In genomic region chr21:42319368-42319767, GRCh38 we compare ENCODE assay signal across 15 cellular contexts. TPM values are rescaled to one million over a fixed set of nuclear protein-coding genes. Genes with fewer than 3 reads are reported as not detected.
DNase-seq lines count a peak whose midpoint lies in the region; ATAC-seq and TF ChIP-seq lines count a peak whose summit lies in the region.
"Had no signal": no experiment of that assay in that cellular context is flagged by ENCODE, and none has a peak within 500 bp of the region (broad histone marks: within the 10 kb centered on the region; RNA-seq: fewer than 3 reads in every experiment).

No MANE protein-coding gene starts in this region.

- 41 to 60% (median 49%) methylated on average over 10 of the region's 10 CpGs for WGBS in heart left ventricle, 4 donors
- WGBS in upper lobe of left lung, 2 donors: 24 to 64% methylated on average over 9 to 10 of the region's 10 CpGs

- peaks cover 47% of the 10 kb centered on the region for H3K27me3 Mint-ChIP-seq in T-helper 17 cell

- H3K27ac Mint-ChIP-seq in T-helper 17 cell: no peak overlapping the region
- H3K27ac Mint-ChIP-seq: nephron had no signal

- H3K4me3 Mint-ChIP-seq in T-helper 17 cell: no peak overlapping the region
- H3K4me3 Mint-ChIP-seq: nephron had no signal

- H3K4me3 ChIP-seq in heart left ventricle (no peak overlapping the region), upper lobe of left lung (no peak overlapping the region)

- H3K27me3 ChIP-seq in heart left ventricle: peaks cover 0 to 8% (median 0%) of the 10 kb centered on the region in 9 donors
- H3K27me3 ChIP-seq in upper lobe of left lung: no peaks in the 10 kb centered on the region

- TF ChIP-seq CTCF in heart left ventricle (IDR thresholded peaks at IDR 0.05) (no peak), upper lobe of left lung (IDR thresholded peaks at IDR 0.05) (no peak)

- DNase-seq in heart left ventricle (no peak), Right ventricle myocardium superior (no peak), OCI-M1 (lab: John Stamatoyannopoulos, UW) (peak; percentile 19), upper lobe of left lung (peak; percentile 44 to 61), T-helper 17 cell (no peak), NCI-H82 treated with DMSO at 0.1 percent for 48 hours (lab: John Stamatoyannopoulos, UW; ENCODE audit: unreplicated experiment) (no peak), NCI-H2029 (lab: John Stamatoyannopoulos, UW) (no peak)
- DNase-seq: activated naive CD4-positive, alpha-beta T cell treated with anti-CD3 and anti-CD28 coated beads, Interleukin-2, amount 50 U/mL, for 16 hours; NCI-H2081 had no signal

- no peak overlapping the region for H3K27ac ChIP-seq in heart left ventricle
- peak overlapping the region in 1 of 4 donors; percentile 44 for H3K27ac ChIP-seq in upper lobe of left lung

- intact Hi-C loops in heart left ventricle (cut with DNase I) (loop anchor here in 3 of 10 donors (10.0 kb wide), 1 partner anchor 125 kb away; no protein-coding TSS in a partner anchor), Right ventricle myocardium superior (cut with DNase I) (no loop called here)

- peaks cover 0 to 10% (median 0%) of the 10 kb centered on the region in 12 donors for H3K4me1 ChIP-seq in heart left ventricle
- peaks cover 0 to 16% (median 6%) of the 10 kb centered on the region in 4 donors for H3K4me1 ChIP-seq in upper lobe of left lung

- H3K36me3 ChIP-seq in heart left ventricle (no peaks in the 10 kb centered on the region), upper lobe of left lung (no peaks in the 10 kb centered on the region)

- TF ChIP-seq EP300 in upper lobe of left lung (IDR thresholded peaks at IDR 0.05): no peak

- TF ChIP-seq POLR2A in heart left ventricle (IDR thresholded peaks at IDR 0.05) (no peak), upper lobe of left lung (IDR thresholded peaks at IDR 0.05) (no peak)

- H3K9me3 ChIP-seq in heart left ventricle: no peaks in the 10 kb centered on the region
- no peaks in the 10 kb centered on the region for H3K9me3 ChIP-seq in upper lobe of left lung
- no peaks in the 10 kb centered on the region for H3K9me3 ChIP-seq in T-helper 17 cell (ENCODE audit: control insufficient read depth, low read length, poor library complexity, severe bottlenecking)

- ATAC-seq in heart left ventricle (peak in 3 of 4 donors; percentile 37 to 56 (median 41)), Right ventricle myocardium superior (ENCODE audit: poor library complexity) (no peak), esophagus mucosa (peak; percentile 22), upper lobe of left lung (ENCODE audit: low FRiP score in 2 of 2) (peak; percentile 52 to 69), T-helper 17 cell (no peak)
- ATAC-seq: activated CD4-positive, CD25-positive, alpha-beta regulatory T cell treated with anti-CD3 and anti-CD28 coated beads, Interleukin-2, amount 50 U/mL, for 24 hours had no signal

- H3K4me1 Mint-ChIP-seq in T-helper 17 cell: peaks cover 5% of the 10 kb centered on the region

- peaks cover 5% of the 10 kb centered on the region for H3K36me3 Mint-ChIP-seq in T-helper 17 cell (ENCODE audit: low read depth)

RNA-seq across cellular contexts. Expression of gene TFF3, which starts 4.2 kb away (rescaled TPM):
- 10 to 100 TPM in 1 of 9 donors, 1 to 10 TPM in 6, under 1 TPM in 2; 0.75 to 10.8 (median 2.8) TPM for total RNA-seq in heart left ventricle
- 1 to 10 TPM; 3.0 to 3.5 TPM for polyA plus RNA-seq in heart left ventricle
- 1.00 TPM for total RNA-seq in Right ventricle myocardium superior
- total RNA-seq in esophagus mucosa: 2.3 TPM
- total RNA-seq in upper lobe of left lung: 10 to 100 TPM in 5 of 6 donors, 1 to 10 TPM in 1; 5.9 to 21.5 (median 18.2) TPM
- not detected for total RNA-seq in T-helper 17 cell
- total RNA-seq: HT1080 had no signal
- polyA plus RNA-seq: BJ had no signal

RNA-seq across cellular contexts. Expression of gene TFF2, which starts 31.4 kb away (rescaled TPM):
- not detected for total RNA-seq in heart left ventricle
- polyA plus RNA-seq in heart left ventricle: not detected
- total RNA-seq in Right ventricle myocardium superior: not detected
- not detected for total RNA-seq in esophagus mucosa
- not detected for total RNA-seq in upper lobe of left lung
- total RNA-seq in T-helper 17 cell: not detected
- total RNA-seq: HT1080, RPMI7951 had no signal
- polyA plus RNA-seq: BJ had no signal

RNA-seq across cellular contexts. Expression of gene TFF1, which starts 47.0 kb away (rescaled TPM):
- total RNA-seq in heart left ventricle (not detected), Right ventricle myocardium superior (not detected), esophagus mucosa (not detected), upper lobe of left lung (under 1 TPM in 2 of 6 donors, not detected in 4; 0.72 to 0.84 TPM), T-helper 17 cell (not detected)
- not detected for polyA plus RNA-seq in heart left ventricle
- total RNA-seq: HT1080, RPMI7951 had no signal
- polyA plus RNA-seq: BJ had no signal

Comparison
In these comparisons a context has a peak if more than half of its experiments do, and no peak if none do; other contexts are left out.
1. ATAC-seq: peak in heart left ventricle (3 of 4), esophagus mucosa (single experiment) and upper lobe of left lung (2 of 2); none in Right ventricle myocardium superior (single experiment) and T-helper 17 cell (single experiment).
2. DNase-seq: peak in OCI-M1 (single experiment) and upper lobe of left lung (2 of 2); none in heart left ventricle (0 of 5), Right ventricle myocardium superior (single experiment), T-helper 17 cell (0 of 3), NCI-H82 treated with DMSO at 0.1 percent for 48 hours (single experiment) and NCI-H2029 (single experiment).